Comparison of ENCODE assay signal across 17 cellular contexts in the genomic region with DNA sequence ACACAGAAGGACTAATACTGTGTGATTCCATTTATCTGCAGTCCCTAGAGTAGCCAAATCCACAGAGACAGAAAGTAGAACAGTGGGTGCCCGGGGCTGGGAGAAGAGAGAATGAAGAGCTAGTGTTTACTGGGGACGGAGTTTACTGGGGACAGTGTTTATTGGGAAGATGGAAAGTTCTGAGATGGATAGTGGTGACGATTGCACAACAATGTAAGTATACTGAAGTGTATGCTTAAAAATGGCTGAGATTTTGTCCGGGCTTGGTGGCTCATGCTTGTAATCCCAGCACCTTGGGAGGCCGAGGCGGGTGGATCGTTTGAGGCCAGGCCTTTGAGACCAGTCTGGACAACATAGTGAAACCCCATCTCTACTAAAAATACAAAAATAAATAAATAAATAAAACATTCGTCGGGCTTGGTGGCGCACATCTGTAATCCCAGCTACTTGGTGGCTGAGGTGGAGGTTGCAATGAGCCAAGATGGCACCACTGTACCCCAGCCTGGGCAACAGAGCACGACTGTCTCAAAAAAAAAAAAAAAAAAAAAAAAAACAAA.
DNase-seq lines count a peak whose midpoint lies in the region; FAIRE-seq and TF ChIP-seq lines count a peak whose summit lies in the region.
"Had no signal": no experiment of that assay in that cellular context is flagged by ENCODE, and none has a peak within 500 bp of the region (broad histone marks: within the 10 kb centered on the region; RNA-seq: fewer than 3 reads in every experiment).

No MANE protein-coding gene starts in this region.

- H3K4me3 ChIP-seq in left ventricle myocardium inferior: no peak overlapping the region
- H3K4me3 ChIP-seq in right atrium auricular region: no peak overlapping the region
- H3K4me3 ChIP-seq in H1 (ENCODE audit: extremely low read depth in 1 of 4, insufficient read depth in 2 of 4, low read depth in 3 of 4, low read length in 4 of 4): no peak overlapping the region
- H3K4me3 ChIP-seq in MG63: no peak overlapping the region
- H3K4me3 ChIP-seq: BLaER1 had no signal

- WGBS in H1 (ENCODE audit: extremely low coverage in 1 of 2, insufficient coverage in 1 of 2, insufficient read length in 1 of 2, insufficient replicate concordance in 2 of 2, low coverage in 1 of 2, low lambda C conversion rate in 2 of 2, missing lambda C conversion rate in 1 of 2), 2 experiments: 87% methylated on average over 10 of the region's 11 CpGs; no CpG with 5 or more reads in 1 of the 2 experiments

- no peak overlapping the region for H2BK15ac ChIP-seq in H1 (ENCODE audit: low read length)

- H2BK12ac ChIP-seq in H1 (ENCODE audit: low read depth, low read length): no peak overlapping the region

- H3K9ac ChIP-seq in H1 (replicated peaks in 1 of 4; ENCODE audit: extremely low read depth in 1 of 4, low read depth in 3 of 4, low read length in 3 of 4): no peak overlapping the region
- H3K9ac ChIP-seq: BLaER1 had no signal

- no peak overlapping the region for H4K91ac ChIP-seq in H1 (replicated peaks; ENCODE audit: insufficient read length, low read length)

- no peaks in the 10 kb centered on the region for H3K4me1 ChIP-seq in left ventricle myocardium inferior
- no peaks in the 10 kb centered on the region for H3K4me1 ChIP-seq in right atrium auricular region
- peaks cover 10 to 23% (median 15%) of the 10 kb centered on the region in 4 experiments for H3K4me1 ChIP-seq in H1 (replicated peaks in 1 of 4; ENCODE audit: control insufficient read depth in 3 of 4, insufficient read depth in 4 of 4, low read length in 3 of 4)
- H3K4me1 ChIP-seq: BLaER1, Caco-2 had no signal

- H3K27ac ChIP-seq in left ventricle myocardium inferior (replicated peaks): no peak overlapping the region
- no peak overlapping the region for H3K27ac ChIP-seq in right atrium auricular region
- no peak overlapping the region for H3K27ac ChIP-seq in H1 (ENCODE audit: low read depth, low read length)
- H3K27ac ChIP-seq: BLaER1, HL-60 had no signal

- 0 out of 2 replicates have a peak overlapping the region, but pooled peaks have one; percentile 16 for H2AK5ac ChIP-seq in H1 (ENCODE audit: low read depth, low read length)

- DNase-seq in left ventricle myocardium inferior (peak; percentile 0), right atrium auricular region (ENCODE audit: low spot score) (no peak), H1 (ENCODE audit: low read depth in 1 of 2, low spot score in 2 of 2) (no peak), posterior vena cava (ENCODE audit: low spot score) (peak; percentile 57), HPDE6-E6E7 (ENCODE audit: extremely low spot score) (no peak), NCI-H345 (lab: John Stamatoyannopoulos, UW) (no peak), MG63 (no peak)
- DNase-seq: 8988T; AML-193; CD8-positive, alpha-beta memory T cell; DND-41; GF-D8 had no signal

- H3K56ac ChIP-seq in H1 (replicated peaks; ENCODE audit: insufficient read length, low read depth, low read length): no peak overlapping the region

- H4K20me1 ChIP-seq in H1 (replicated peaks in 1 of 2; ENCODE audit: control insufficient read depth in 1 of 2, insufficient read depth in 2 of 2, low read length in 2 of 2): peaks cover 4 to 5% of the 10 kb centered on the region in 2 experiments
- H4K20me1 ChIP-seq: BLaER1 had no signal

- no peak overlapping the region for H3K4me2 ChIP-seq in H1 (ENCODE audit: insufficient read depth in 1 of 2, low read depth in 2 of 2, low read length in 2 of 2)
- H3K4me2 ChIP-seq: BLaER1 had no signal

- FAIRE-seq in H1 (lab: Jason Lieb, UNC): no peak
- FAIRE-seq: GM19239, H54 had no signal

- no peaks in the 10 kb centered on the region for H3K79me2 ChIP-seq in H1 (ENCODE audit: control insufficient read depth in 1 of 2, insufficient read depth in 2 of 2, low read length in 2 of 2)

- no peak overlapping the region for H3K23ac ChIP-seq in H1 (ENCODE audit: insufficient read length)

- no peak overlapping the region for H3K18ac ChIP-seq in H1 (ENCODE audit: extremely low read depth, low read length)

- intact Hi-C loops in left ventricle myocardium inferior (cut with micrococcal nuclease) (no loop called here), posterior vena cava (cut with DNase I) (no loop called here)

- H4K8ac ChIP-seq in H1 (ENCODE audit: extremely low read depth, insufficient read depth, low read length): no peak overlapping the region

- peaks cover 4% of the 10 kb centered on the region for H3K23me2 ChIP-seq in H1 (ENCODE audit: low read depth, low read length)

- no peaks in the 10 kb centered on the region for H3K9me3 ChIP-seq in left ventricle myocardium inferior (replicated peaks)
- no peaks in the 10 kb centered on the region for H3K9me3 ChIP-seq in right atrium auricular region
- no peaks in the 10 kb centered on the region for H3K9me3 ChIP-seq in H1 (ENCODE audit: insufficient read depth in 2 of 2, low read depth in 1 of 2, low read length in 1 of 2)
- H3K9me3 ChIP-seq in MG63: no peaks in the 10 kb centered on the region
- H3K9me3 ChIP-seq: Caco-2 had no signal

- no peak overlapping the region for H3K4ac ChIP-seq in H1 (replicated peaks; ENCODE audit: insufficient read length, low read depth, low read length)

- H4K5ac ChIP-seq in H1 (ENCODE audit: insufficient read length, low read depth, low read length): no peak overlapping the region

- no peak for TF ChIP-seq CTCF in left ventricle myocardium inferior (IDR thresholded peaks at IDR 0.05; ENCODE audit: borderline replicate concordance)
- no peak for TF ChIP-seq CTCF in right atrium auricular region (IDR thresholded peaks at IDR 0.05)
- TF ChIP-seq CTCF in H1 (IDR thresholded peaks at IDR 0.05; ENCODE audit: control extremely low read depth in 1 of 3, insufficient read depth in 1 of 3, low read depth in 1 of 3, low read length in 3 of 3): no peak

- CTCF ChIA-PET in H1 (lab: Charles Lee; ENCODE audit: partially characterized antibody): interaction anchor here (1.0 kb wide), 1 partner anchor 20 kb away, joined by 4 read pairs; no protein-coding TSS in a partner anchor

- no peak overlapping the region for H3K14ac ChIP-seq in H1 (ENCODE audit: insufficient read length)

- H3K27me3 ChIP-seq in left ventricle myocardium inferior (ENCODE audit: low read depth) (peaks cover 24% of the 10 kb centered on the region), right atrium auricular region (no peaks in the 10 kb centered on the region), H1 (replicated peaks in 1 of 4; ENCODE audit: control insufficient read depth in 3 of 4, extremely low read depth in 1 of 4, insufficient read depth in 3 of 4, low read length in 3 of 4) (no peaks in the 10 kb centered on the region), MG63 (no peaks in the 10 kb centered on the region)
- H3K27me3 ChIP-seq: BLaER1 had no signal

- no peak overlapping the region for H2BK120ac ChIP-seq in H1 (replicated peaks; ENCODE audit: low read depth, low read length)

- no peak for TF ChIP-seq EP300 in H1 (IDR thresholded peaks at IDR 0.05; ENCODE audit: borderline replicate concordance in 1 of 2, low read depth in 2 of 2, low read length in 2 of 2)

- H3K79me1 ChIP-seq in H1 (ENCODE audit: low read depth, low read length): peaks cover 6% of the 10 kb centered on the region

- POLR2A ChIA-PET in H1 (lab: Charles Lee; ENCODE audit: partially characterized antibody): interaction anchor here (1.1 kb wide), 1 partner anchor 37 kb away, joined by 3 read pairs; no protein-coding TSS in a partner anchor

- no peak overlapping the region for H2AFZ ChIP-seq in H1 (ENCODE audit: low read length)

- H2BK20ac ChIP-seq in H1 (ENCODE audit: low read length): no peak overlapping the region; the same call in 1 of the 2 replicates

- H3K36me3 ChIP-seq in left ventricle myocardium inferior (no peaks in the 10 kb centered on the region), right atrium auricular region (no peaks in the 10 kb centered on the region), H1 (ENCODE audit: control insufficient read depth in 2 of 4, insufficient read depth in 4 of 4, low read length in 3 of 4) (no peaks in the 10 kb centered on the region), MG63 (no peaks in the 10 kb centered on the region)
- H3K36me3 ChIP-seq: BLaER1 had no signal

- TF ChIP-seq POLR2A in H1 (IDR thresholded peaks at IDR 0.05; ENCODE audit: control extremely low read depth in 1 of 2, low read depth in 2 of 2, low read length in 2 of 2): no peak

- no peak overlapping the region for H2BK5ac ChIP-seq in H1 (ENCODE audit: low read depth, low read length)

- no peak for TF ChIP-seq RAD21 in H1 (IDR thresholded peaks at IDR 0.05 in 1 of 2, conservative IDR thresholded peaks at IDR 0.05 in 1 of 2; ENCODE audit: low read depth in 2 of 2, low read length in 2 of 2)

TF ChIP-seq in H1, 55 proteins besides CTCF, POLR2A, EP300 and RAD21 (continues in another document):
- TF ChIP-seq SP4 (IDR thresholded peaks at IDR 0.05; ENCODE audit: low read length) (no peak), TEAD4 (IDR thresholded peaks at IDR 0.05; ENCODE audit: low read depth, low read length) (no peak), CEBPB (IDR thresholded peaks at IDR 0.05; ENCODE audit: low read depth, low read length) (no peak), CTBP2 (IDR thresholded peaks at IDR 0.05; ENCODE audit: borderline replicate concordance, insufficient read depth, insufficient read length, low read length) (no peak), JUND (IDR thresholded peaks at IDR 0.05; ENCODE audit: low read length) (no peak), CHD2 (IDR thresholded peaks at IDR 0.05; ENCODE audit: low read length) (no peak), ASH2L (IDR thresholded peaks at IDR 0.05; ENCODE audit: low read length) (no peak)
- TF ChIP-seq, protein P1, sequence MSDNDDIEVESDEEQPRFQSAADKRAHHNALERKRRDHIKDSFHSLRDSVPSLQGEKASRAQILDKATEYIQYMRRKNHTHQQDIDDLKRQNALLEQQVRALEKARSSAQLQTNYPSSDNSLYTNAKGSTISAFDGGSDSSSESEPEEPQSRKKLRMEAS (IDR thresholded peaks at IDR 0.05): no peak
- TF ChIP-seq, protein P2, sequence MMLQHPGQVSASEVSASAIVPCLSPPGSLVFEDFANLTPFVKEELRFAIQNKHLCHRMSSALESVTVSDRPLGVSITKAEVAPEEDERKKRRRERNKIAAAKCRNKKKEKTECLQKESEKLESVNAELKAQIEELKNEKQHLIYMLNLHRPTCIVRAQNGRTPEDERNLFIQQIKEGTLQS (IDR thresholded peaks at IDR 0.05; ENCODE audit: insufficient read depth, low read depth, low read length): no peak

Comparison
In these comparisons a context has a peak if more than half of its experiments do, and no peak if none do; other contexts are left out.
1. DNase-seq: peak in left ventricle myocardium inferior (single experiment) and posterior vena cava (single experiment); none in right atrium auricular region (single experiment), H1 (0 of 2), HPDE6-E6E7 (single experiment), NCI-H345 (single experiment) and MG63 (single experiment).